Comparison of ENCODE assay signal across 8 cellular contexts in the genomic region with DNA sequence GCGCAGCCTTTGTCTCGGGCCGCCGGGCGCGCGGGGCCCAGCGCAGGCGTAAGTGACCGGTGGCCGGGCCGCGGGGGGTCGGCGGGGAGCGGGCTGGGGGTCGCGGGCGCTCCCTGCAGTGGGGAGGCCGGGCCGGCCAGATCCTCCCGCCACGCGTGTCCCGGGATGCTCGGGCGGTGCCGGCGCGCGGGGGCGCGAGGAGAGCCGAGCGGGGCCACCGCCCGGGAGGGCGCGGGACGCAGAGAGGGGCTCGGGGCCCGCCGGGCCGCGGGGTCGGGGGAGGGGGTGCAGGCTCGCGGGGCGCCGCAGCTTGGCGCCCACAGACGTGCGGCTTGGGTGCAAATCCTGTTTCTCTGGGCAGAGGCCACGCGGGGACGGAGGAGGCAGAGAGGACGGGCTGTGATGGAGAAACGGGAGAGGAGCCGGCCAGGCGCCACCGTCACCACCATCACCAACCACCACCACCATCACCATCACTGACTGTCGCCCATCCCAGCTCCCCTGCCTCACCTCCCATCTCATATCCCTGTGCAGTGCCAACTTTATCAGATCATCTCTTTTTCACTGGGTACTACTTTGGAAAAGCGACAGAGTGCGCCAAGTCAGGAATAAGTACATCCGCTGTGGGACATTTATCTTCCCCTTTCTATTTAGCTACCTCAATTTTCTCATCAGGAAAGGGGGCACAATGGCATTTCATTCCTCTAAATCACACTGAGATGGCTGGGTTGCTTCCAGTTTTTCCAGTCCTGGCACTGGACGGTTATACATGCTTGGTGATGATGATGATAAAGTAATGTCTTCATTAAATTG.
DNase-seq lines count a peak whose midpoint lies in the region; ATAC-seq and TF ChIP-seq lines count a peak whose summit lies in the region.

No MANE protein-coding gene starts in this region.

- H3K4me2 ChIP-seq in mammary epithelial cell (ENCODE audit: insufficient read depth, low read depth, low read length) = peak overlapping the region; percentile 65

- dilution Hi-C loops in mammary epithelial cell (cut with HindIII; ENCODE audit: low sequenced_read_pairs) = no loop called here

- H3K27me3 ChIP-seq in CD8-positive, alpha-beta memory T cell (ENCODE audit: insufficient read depth, low read length, poor library complexity, severe bottlenecking) = no peaks in the 10 kb centered on the region
- H3K27me3 ChIP-seq in HAP-1 (ENCODE audit: low read depth) (no peaks in the 10 kb centered on the region), mammary epithelial cell (ENCODE audit: insufficient read depth, low read length) (peaks cover 1% of the 10 kb centered on the region), ovary (no peaks in the 10 kb centered on the region)

- H3K4me3 Mint-ChIP-seq in CD8-positive, alpha-beta memory T cell = peak overlapping the region; percentile 67 to 86 (median 80)

- no peaks in the 10 kb centered on the region for H3K4me1 ChIP-seq in CD8-positive, alpha-beta memory T cell (ENCODE audit: insufficient read depth, low read length)
- no peaks in the 10 kb centered on the region for H3K4me1 ChIP-seq in HAP-1
- H3K4me1 ChIP-seq in mammary epithelial cell (ENCODE audit: insufficient read depth, low read length) = no peaks in the 10 kb centered on the region
- peaks cover 2% of the 10 kb centered on the region for H3K4me1 ChIP-seq in ovary (ENCODE audit: insufficient read depth)

- H2AFZ ChIP-seq in mammary epithelial cell (ENCODE audit: low read depth, low read length) = peak overlapping the region; percentile 79

- H3K27me3 Mint-ChIP-seq in CD8-positive, alpha-beta memory T cell = peaks cover 20 to 66% of the 10 kb centered on the region in 2 donors

- 17% methylated on average over 4 of the region's 66 CpGs for WGBS in mammary epithelial cell (ENCODE audit: low coverage, missing lambda C conversion rate)
- WGBS in ovary, 3 donors = 3 to 10% (median 5%) methylated on average over 24 to 66 of the region's 66 CpGs

- TF ChIP-seq POLR2A in ovary (IDR thresholded peaks at IDR 0.05) = no peak
- no peak for TF ChIP-seq POLR2A in erythroblast (IDR thresholded peaks at IDR 0.05; ENCODE audit: low read length)

- no peak overlapping the region for H3K27ac ChIP-seq in CD8-positive, alpha-beta memory T cell (ENCODE audit: low read depth, low read length)
- H3K27ac ChIP-seq in mammary epithelial cell (ENCODE audit: insufficient read depth, low read depth, low read length) (no peak overlapping the region), ovary (no peak overlapping the region)

- no peaks in the 10 kb centered on the region for H3K9me3 ChIP-seq in CD8-positive, alpha-beta memory T cell (ENCODE audit: low read length)
- H3K9me3 ChIP-seq in HAP-1 (no peaks in the 10 kb centered on the region), mammary epithelial cell (replicated peaks; ENCODE audit: insufficient read depth, low read length) (no peaks in the 10 kb centered on the region), ovary (no peaks in the 10 kb centered on the region)

- POLR2A ChIA-PET in CD8-positive, alpha-beta memory T cell (lab: Charles Lee) = no interaction called here

- H3K36me3 Mint-ChIP-seq in CD8-positive, alpha-beta memory T cell = no peaks in the 10 kb centered on the region

- BruUV-seq in mammary epithelial cell (replicated peaks; lab: Mats Ljungman, UMichigan) = no TSS peak

- H3K9me3 Mint-ChIP-seq in CD8-positive, alpha-beta memory T cell = no peaks in the 10 kb centered on the region

- TF ChIP-seq EP300 in ovary (IDR thresholded peaks at IDR 0.05) = no peak

- no peak overlapping the region for H3K9ac ChIP-seq in mammary epithelial cell (ENCODE audit: insufficient read depth, low read length)

- no peak overlapping the region for H3K4me3 ChIP-seq in CD8-positive, alpha-beta memory T cell (ENCODE audit: low read length)
- peak overlapping the region; percentile 36 for H3K4me3 ChIP-seq in HAP-1
- peak overlapping the region in 2 of 3 experiments; percentile 54 to 62 for H3K4me3 ChIP-seq in mammary epithelial cell (replicated peaks in 1 of 3; ENCODE audit: insufficient read depth in 1 of 3, low read depth in 2 of 3, low read length in 3 of 3)
- peak overlapping the region; percentile 19 for H3K4me3 ChIP-seq in ovary

- no peak for ATAC-seq in GM18868 (IDR thresholded peaks at IDR 0.05; ENCODE audit: unreplicated experiment)

- H3K27ac Mint-ChIP-seq in CD8-positive, alpha-beta memory T cell = peak overlapping the region in 4 of 8 donors; percentile 5 to 35 (median 20)

- H3K79me2 ChIP-seq in mammary epithelial cell (ENCODE audit: insufficient read depth, low read length) = no peaks in the 10 kb centered on the region

- CTCF ChIA-PET in CD8-positive, alpha-beta memory T cell (lab: Charles Lee) = no interaction called here
- CTCF ChIA-PET in mammary epithelial cell (lab: Charles Lee; ENCODE audit: low non-redundant PET) = no interaction called here

- in situ Hi-C loops in HAP-1 (cut with MboI; ENCODE audit: low sequenced_read_pairs) (no loop called here), mammary epithelial cell (cut with MboI; ENCODE audit: low sequenced_read_pairs in 2 of 2) (no loop called here)

- intact Hi-C loops in mammary epithelial cell (cut with micrococcal nuclease) = loop anchor here (5.0 kb wide), 1 partner anchor 33 kb away; no protein-coding TSS in a partner anchor
- intact Hi-C loops in ovary (cut with DNase I) = no loop called here

- TF ChIP-seq CTCF in mammary epithelial cell (conservative IDR thresholded peaks at IDR 0.05 in 1 of 2, IDR thresholded peaks at IDR 0.05 in 1 of 2; ENCODE audit: extremely low read depth in 1 of 2, insufficient read depth in 1 of 2, low read depth in 1 of 2, low read length in 2 of 2) = no peak
- TF ChIP-seq CTCF in ovary (IDR thresholded peaks at IDR 0.05) = no peak

- H3K36me3 ChIP-seq in CD8-positive, alpha-beta memory T cell (ENCODE audit: insufficient read depth, low read length) = no peaks in the 10 kb centered on the region
- no peaks in the 10 kb centered on the region for H3K36me3 ChIP-seq in HAP-1 (replicated peaks)
- no peaks in the 10 kb centered on the region for H3K36me3 ChIP-seq in mammary epithelial cell (ENCODE audit: insufficient read depth, low read length)
- no peaks in the 10 kb centered on the region for H3K36me3 ChIP-seq in ovary

- H4K20me1 ChIP-seq in mammary epithelial cell (ENCODE audit: insufficient read depth, low read length) = no peaks in the 10 kb centered on the region

- peaks cover 7 to 12% (median 11%) of the 10 kb centered on the region in 3 donors for H3K4me1 Mint-ChIP-seq in CD8-positive, alpha-beta memory T cell

- DNase-seq in CD8-positive, alpha-beta memory T cell = no peak
- no peak for DNase-seq in HAP-1 (ENCODE audit: low spot score in 2 of 2)
- DNase-seq in mammary epithelial cell = no peak
- DNase-seq in ovary = no peak
- no peak for DNase-seq in OCI-M1 (lab: John Stamatoyannopoulos, UW)
- no peak for DNase-seq in erythroblast (lab: John Stamatoyannopoulos, UW)
- no peak for DNase-seq in NCI-H2107 treated with DMSO at 0.1 percent for 48 hours (lab: John Stamatoyannopoulos, UW; ENCODE audit: unreplicated experiment)
